In the genomic region with DNA sequence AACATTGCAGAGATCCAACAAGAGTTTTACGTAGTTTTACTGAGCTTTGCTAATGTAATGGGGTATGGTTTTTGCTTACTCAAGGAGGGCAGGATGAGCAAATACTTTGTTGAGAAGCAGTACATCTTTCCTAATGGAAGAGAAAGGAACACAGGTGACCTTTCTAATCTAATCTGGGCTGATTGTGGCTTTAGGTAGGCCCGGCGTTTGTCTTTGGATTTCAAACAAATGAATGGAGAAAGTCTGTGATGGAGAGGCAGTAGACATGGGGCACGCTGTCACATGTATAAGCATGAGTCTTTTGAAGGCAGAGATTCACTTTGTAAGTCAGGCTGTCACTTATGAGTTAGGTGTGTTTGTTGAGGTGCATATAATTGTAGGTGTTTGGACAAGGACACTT, we compare ENCODE assay signal across 9 cellular contexts. TPM values are rescaled to one million over a fixed set of nuclear protein-coding genes. Genes with fewer than 3 reads are reported as not detected.
A peak's percentile ranks its signal among the peaks of the same experiment; 100 is the strongest.
DNase-seq lines count a peak whose midpoint lies in the region; ATAC-seq and TF ChIP-seq lines count a peak whose summit lies in the region.
"Had no signal": no experiment of that assay in that cellular context is flagged by ENCODE, and none has a peak within 500 bp of the region (broad histone marks: within the 10 kb centered on the region; RNA-seq: fewer than 3 reads in every experiment).

No MANE protein-coding gene starts in this region.

- intact Hi-C loops in psoas muscle (cut with DNase I) = no loop called here

- H3K79me2 ChIP-seq in DOHH2 (ENCODE audit: control insufficient read depth, low read length) = peaks cover 65% of the 10 kb centered on the region

- peak overlapping the region; percentile 93; the same call in 1 of the 2 replicates for H3K4me3 ChIP-seq in DOHH2 (ENCODE audit: low read length)
- H3K4me3 ChIP-seq in SK-N-MC = peak overlapping the region; percentile 82
- peak overlapping the region in 1 of 2 donors; percentile 30 for H3K4me3 ChIP-seq in esophagus (ENCODE audit: low read depth in 1 of 2, low read length in 2 of 2)
- peak overlapping the region; percentile 97 for H3K4me3 ChIP-seq in psoas muscle

- no peaks in the 10 kb centered on the region for H3K9me2 ChIP-seq in DOHH2 (replicated peaks; ENCODE audit: control insufficient read depth, low read length)

- peak overlapping the region; percentile 6 for H3K9ac ChIP-seq in SK-N-MC (ENCODE audit: insufficient read length)

- peaks cover 41% of the 10 kb centered on the region for H3K4me1 ChIP-seq in DOHH2 (ENCODE audit: control insufficient read depth, low read length)
- peaks cover 0 to 9% of the 10 kb centered on the region in 2 donors for H3K4me1 ChIP-seq in esophagus (ENCODE audit: control insufficient read depth in 2 of 2, insufficient read depth in 2 of 2, low read length in 1 of 2)
- peaks cover 32% of the 10 kb centered on the region for H3K4me1 ChIP-seq in psoas muscle

- peak overlapping the region; percentile 81 for H3K4me2 ChIP-seq in DOHH2 (ENCODE audit: low read length)

- DNase-seq in SK-N-MC (ENCODE audit: low read depth, low spot score) (no peak), psoas muscle (no peak), NCI-H1436 treated with DMSO at 0.1 percent for 48 hours (lab: John Stamatoyannopoulos, UW) (no peak), MV-4-11 (lab: John Stamatoyannopoulos, UW) (no peak)
- no peak for DNase-seq in stimulated activated CD4-positive, alpha-beta T cell treated with anti-CD3 and anti-CD28 coated beads, Interleukin-4, amount 100 ng/mL, for 1 hour
- DNase-seq: effector CD8-positive, alpha-beta T cell had no signal

- TF ChIP-seq CTCF in DOHH2 (IDR thresholded peaks at IDR 0.05; ENCODE audit: low read depth, low read length, poor library complexity, severe bottlenecking) (no peak), psoas muscle (IDR thresholded peaks at IDR 0.05) (no peak)

- H3K9me3 ChIP-seq in DOHH2 (ENCODE audit: control insufficient read depth, insufficient read depth, low read length) (no peaks in the 10 kb centered on the region), SK-N-MC (ENCODE audit: low read depth, low read length) (no peaks in the 10 kb centered on the region), esophagus (ENCODE audit: control insufficient read depth in 2 of 2, insufficient read depth in 1 of 2, low read depth in 1 of 2, low read length in 1 of 2) (no peaks in the 10 kb centered on the region), psoas muscle (no peaks in the 10 kb centered on the region)

- H3K27ac ChIP-seq in DOHH2 (ENCODE audit: low read depth, low read length) (no peak overlapping the region), SK-N-MC (no peak overlapping the region), esophagus (ENCODE audit: low read depth in 2 of 2, low read length in 1 of 2) (peak overlapping the region; percentile 59 to 61), psoas muscle (peak overlapping the region; percentile 96)

- ATAC-seq in psoas muscle = no peak
- no peak for ATAC-seq in GM19455 (IDR thresholded peaks at IDR 0.05; ENCODE audit: unreplicated experiment)

- peaks cover 16% of the 10 kb centered on the region for H3F3A ChIP-seq in DOHH2 (ENCODE audit: control insufficient read depth, insufficient read depth)

- 37 to 42% methylated on average over 4 of the region's 4 CpGs for WGBS in esophagus, 2 donors
- WGBS in psoas muscle, 3 donors = 56 to 70% (median 60%) methylated on average over 4 of the region's 4 CpGs

- H3K27me3 ChIP-seq in DOHH2 (ENCODE audit: control insufficient read depth, low read length) = no peaks in the 10 kb centered on the region
- H3K27me3 ChIP-seq in esophagus (ENCODE audit: control insufficient read depth in 1 of 2, insufficient read depth in 2 of 2, low read length in 2 of 2) = no peaks in the 10 kb centered on the region
- H3K27me3 ChIP-seq in psoas muscle (ENCODE audit: insufficient read depth in 3 of 3, low read length in 2 of 3) = no peaks in the 10 kb centered on the region

- peaks cover 4% of the 10 kb centered on the region; the same call in 1 of the 2 replicates for H4K20me1 ChIP-seq in DOHH2 (ENCODE audit: control insufficient read depth, insufficient read depth, low read depth, low read length)

- H3K36me3 ChIP-seq in DOHH2 (ENCODE audit: control insufficient read depth, low read length) (0 out of 2 replicates have a peak, but pooled peaks cover 2% of the 10 kb centered on the region), SK-N-MC (ENCODE audit: insufficient read depth, low read length) (no peaks in the 10 kb centered on the region), esophagus (ENCODE audit: control insufficient read depth in 2 of 2, insufficient read depth in 2 of 2, low read length in 1 of 2) (no peaks in the 10 kb centered on the region), psoas muscle (ENCODE audit: insufficient read depth in 1 of 2, low read depth in 1 of 2) (peaks cover 2 to 4% of the 10 kb centered on the region in 2 donors)

RNA-seq across cellular contexts. Expression of gene PLEKHM2, which starts 1.7 kb away (rescaled TPM):
- polyA plus RNA-seq in esophagus (10 to 100 TPM; 34.5 to 40.7 TPM), psoas muscle (100 to 1,000 TPM in 1 of 3 donors, 10 to 100 TPM in 2; 78.1 to 167 (median 86.8) TPM)
- total RNA-seq in psoas muscle = 100 to 1,000 TPM; 137 to 177 (median 156) TPM

RNA-seq across cellular contexts. Expression of gene SLC25A34, which starts 50.2 kb away (rescaled TPM):
- polyA plus RNA-seq in esophagus (1 to 10 TPM in 1 of 2 donors, under 1 TPM in 1; 0.46 to 2.7 TPM), psoas muscle (10 to 100 TPM in 1 of 3 donors, 1 to 10 TPM in 2; 1.3 to 10.1 (median 7.5) TPM)
- total RNA-seq in psoas muscle = 10 to 100 TPM in 3 of 4 donors, 1 to 10 TPM in 1; 6.1 to 48.2 (median 37.2) TPM

RNA-seq across cellular contexts. Expression of gene TMEM82, which starts 56.5 kb away (rescaled TPM):
- not detected for polyA plus RNA-seq in esophagus
- not detected for total RNA-seq in psoas muscle
- not detected for polyA plus RNA-seq in psoas muscle

Comparison
In these comparisons a context has a peak if more than half of its experiments do, and no peak if none do; other contexts are left out.
1. H3K27ac ChIP-seq: peak in esophagus (2 of 2) and psoas muscle (single experiment); none in DOHH2 (single experiment) and SK-N-MC (single experiment).